Comparison of ENCODE assay signal across 28 cellular contexts in the genomic region with DNA sequence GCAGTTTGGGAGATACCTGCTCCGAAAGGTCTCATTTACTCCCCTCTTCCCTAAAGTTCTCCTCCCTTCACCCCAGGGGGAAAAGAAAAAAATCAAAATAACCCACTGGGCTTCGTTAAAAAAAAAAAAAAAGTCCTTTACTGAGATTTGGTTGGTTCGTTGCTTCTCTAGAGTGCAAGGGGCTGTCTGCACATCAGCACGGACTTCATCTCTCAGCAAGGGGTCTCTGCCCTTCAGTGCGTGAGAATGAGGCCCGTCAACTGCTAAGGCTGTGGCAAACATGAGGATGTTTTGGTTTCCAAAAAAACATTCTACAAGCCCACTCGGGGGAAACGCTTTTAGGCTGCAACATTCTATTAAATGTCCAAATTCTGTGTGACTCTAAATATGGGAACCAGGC. TPM values are rescaled to one million over a fixed set of nuclear protein-coding genes. Genes with fewer than 3 reads are reported as not detected.
"Had no signal": no experiment of that assay in that cellular context is flagged by ENCODE, and none has a peak within 500 bp of the region (broad histone marks: within the 10 kb centered on the region; RNA-seq: fewer than 3 reads in every experiment).

No MANE protein-coding gene starts in this region.

- DNase-seq: activated CD4-positive, alpha-beta T cell treated with anti-CD3 and anti-CD28 coated beads for 4 hours; activated CD4-positive, alpha-beta T cell treated with anti-CD3 and anti-CD28 coated beads, Interleukin-2, amount 50 U/mL, for 4 hours; activated naive CD4-positive, alpha-beta T cell treated with anti-CD3 and anti-CD28 coated beads for 36 hours; activated naive CD8-positive, alpha-beta T cell treated with anti-CD3 and anti-CD28 coated beads, Interleukin-2, amount 10 ng/mL, durations not matched to agents 7 days and 5 days; activated T-cell treated with anti-CD3 and anti-CD28 coated beads for 4 hours; activated T-cell treated with anti-CD3 and anti-CD28 coated beads, Interleukin-2, amount 50 U/mL, for 72 hours; cerebellar nuclear complex; colonic mucosa; effector memory CD4-positive, alpha-beta T cell; head of caudate nucleus; hypothalamus; left colon; naive thymus-derived CD8-positive, alpha-beta T cell; stimulated activated CD4-positive, alpha-beta T cell treated with anti-CD3 and anti-CD28 coated beads, Interleukin-2, amount 100 ng/mL, for 48 hours; stimulated activated naive CD8-positive, alpha-beta T cell treated with anti-CD3 and anti-CD28 coated beads, Interleukin-15, amount 100 ng/mL, for 72 hours; uterus had no signal

- H3K36me3 ChIP-seq: colonic mucosa, uterus had no signal

- H3K4me3 ChIP-seq: ascending aorta, cardiac muscle cell, colonic mucosa, right lobe of liver, uterus had no signal

- ATAC-seq: activated T-cell treated with anti-CD3 and anti-CD28 coated beads, Interleukin-2, amount 50 U/mL, for 72 hours; left colon; naive thymus-derived CD8-positive, alpha-beta T cell; right lobe of liver; stimulated activated naive CD8-positive, alpha-beta T cell treated with anti-CD3 and anti-CD28 coated beads, Interleukin-15, amount 100 ng/mL, for 72 hours had no signal

- H3K9me3 ChIP-seq: ascending aorta, colonic mucosa, right lobe of liver, uterus had no signal

- H3K4me1 ChIP-seq: ascending aorta, colonic mucosa, right lobe of liver, uterus had no signal

- H3K27ac ChIP-seq: ascending aorta, cardiac muscle cell, colonic mucosa, right lobe of liver, uterus had no signal

RNA-seq across cellular contexts. Expression of gene BARHL1, which starts 10.0 kb away (rescaled TPM):
- total RNA-seq: activated naive CD4-positive, alpha-beta T cell treated with anti-CD3 and anti-CD28 coated beads for 36 hours; activated naive CD8-positive, alpha-beta T cell treated with anti-CD3 and anti-CD28 coated beads, Interleukin-2, amount 10 ng/mL, durations not matched to agents 7 days and 5 days; activated T-cell treated with anti-CD3 and anti-CD28 coated beads, Interleukin-2, amount 50 U/mL, for 72 hours; ascending aorta; cardiac muscle cell; colonic mucosa; dermis microvascular lymphatic vessel endothelial cell; fibroblast of lung; fibroblast of villous mesenchyme; left colon; lower leg skin; naive thymus-derived CD8-positive, alpha-beta T cell; neural crest cell; omental fat pad; right lobe of liver; skeletal muscle tissue; uterus had no signal
- polyA plus RNA-seq: cardiac muscle cell; esophagus; fibroblast of lung; keratinocyte; naive thymus-derived CD8-positive, alpha-beta T cell had no signal
